In genomic region chr5:181204561-181205401, GRCh38 we compare ENCODE assay signal across 8 cellular contexts. TPM values are rescaled to one million over a fixed set of nuclear protein-coding genes. Genes with fewer than 3 reads are reported as not detected.
DNase-seq lines count a peak whose midpoint lies in the region; ATAC-seq and TF ChIP-seq lines count a peak whose summit lies in the region.

TSS of gene TRIM7 (minus strand) at chr5:181205196. CDS start at chr5:181205110, 86 bp downstream.

- peak; percentile 1 for ATAC-seq in WTC11

- H3K9ac ChIP-seq in GM23248, result peak within 1 kb of the TSS; percentile 16; the same call in 1 of the 2 replicates

- H3K4me2 ChIP-seq in GM23248 (ENCODE audit: unreplicated experiment), result peak within 1 kb of the TSS; percentile 15
- H3K4me2 ChIP-seq in osteoblast (ENCODE audit: insufficient read depth, low read length), result peak within 1 kb of the TSS; percentile 84

- H3K27ac ChIP-seq in GM23248 (no peak within 1 kb of the TSS), osteoblast (ENCODE audit: low read depth, low read length) (no peak within 1 kb of the TSS)

- WGBS in GM23248 (ENCODE audit: low coverage in 1 of 2, low lambda C conversion rate in 2 of 2, missing lambda C conversion rate in 2 of 2), 2 experiments, result 1 to 2% methylated on average over 56 to 60 of the region's 102 CpGs

- peak within 1 kb of the TSS; percentile 77 for H3K4me3 ChIP-seq in GM23248
- peak within 1 kb of the TSS; percentile 67 for H3K4me3 ChIP-seq in fibroblast of villous mesenchyme (ENCODE audit: low read depth, low read length)
- peak within 1 kb of the TSS; percentile 79 for H3K4me3 ChIP-seq in osteoblast (ENCODE audit: insufficient read depth, low read length)

- H3K36me3 Mint-ChIP-seq in WTC11, result peaks cover 6% of the 10 kb centered on the region; the same call in 1 of the 2 replicates

- no peak within 1 kb of the TSS for H3K27ac Mint-ChIP-seq in WTC11

- H3K9me3 ChIP-seq in GM23248 (ENCODE audit: low read depth) (no peaks in the 10 kb centered on the region), osteoblast (ENCODE audit: low read depth, low read length) (no peaks in the 10 kb centered on the region)

- H3K36me3 ChIP-seq in GM23248 (ENCODE audit: low read depth) (no peaks in the 10 kb centered on the region), osteoblast (ENCODE audit: insufficient read depth, low read length) (no peaks in the 10 kb centered on the region)

- no peaks in the 10 kb centered on the region for H3K4me1 ChIP-seq in GM23248 (ENCODE audit: insufficient read depth)
- peaks cover 5% of the 10 kb centered on the region for H3K4me1 ChIP-seq in osteoblast (ENCODE audit: insufficient read depth, low read length)

- H2AFZ ChIP-seq in GM23248 (peak within 1 kb of the TSS; percentile 78), osteoblast (ENCODE audit: low read length) (peak within 1 kb of the TSS; percentile 47)

- H3K27me3 Mint-ChIP-seq in WTC11 (ENCODE audit: low read depth), result peaks cover 75% of the 10 kb centered on the region

- H3K79me2 ChIP-seq in GM23248 (ENCODE audit: insufficient read depth) (no peaks in the 10 kb centered on the region), osteoblast (ENCODE audit: insufficient read depth, low read length) (no peaks in the 10 kb centered on the region)

- H3K4me1 Mint-ChIP-seq in WTC11, result peaks cover 33% of the 10 kb centered on the region

- peaks cover 22% of the 10 kb centered on the region for H3F3A ChIP-seq in GM23248 (ENCODE audit: insufficient read depth)

- H3K9me2 ChIP-seq in GM23248 (ENCODE audit: insufficient read depth), result no peaks in the 10 kb centered on the region

- POLR2A ChIA-PET in WTC11 (lab: Charles Lee), result interaction anchor here (2.3 kb wide), 1 partner anchor 13 kb away, joined by 11 read pairs; no protein-coding TSS in a partner anchor

- CTCF ChIA-PET in WTC11 (lab: Charles Lee), result interaction anchor here (1.0 to 4.6 kb wide), 6 partner anchors 10 to 36 kb away, joined by 3 to 42 read pairs (median 7); partner anchors contain the start of gene TRIM41

- no peak for TF ChIP-seq CTCF in WTC11 (IDR thresholded peaks at IDR 0.05)
- no peak for TF ChIP-seq CTCF in fibroblast of villous mesenchyme (IDR thresholded peaks at IDR 0.05; ENCODE audit: insufficient read depth, low read depth, low read length)
- no peak for TF ChIP-seq CTCF in osteoblast (IDR thresholded peaks at IDR 0.05; ENCODE audit: extremely low read depth, low read depth, low read length)

- H3K4me3 Mint-ChIP-seq in WTC11, result peak within 1 kb of the TSS; percentile 94

- in situ Hi-C loops in GM23248 (cut with MboI), result no loop called here

- no peaks in the 10 kb centered on the region for H3K9me3 Mint-ChIP-seq in WTC11

- peak; percentile 70 for DNase-seq in GM23248
- peak; percentile 55 for DNase-seq in WTC11 (ENCODE audit: low spot score)
- DNase-seq in fibroblast of villous mesenchyme (ENCODE audit: low read depth), result peak; percentile 56
- DNase-seq in osteoblast (ENCODE audit: insufficient read length, low spot score, missing footprints), result peak; percentile 90
- DNase-seq in amygdala (lab: John Stamatoyannopoulos, UW), result no peak
- no peak for DNase-seq in COR-L47 (lab: John Stamatoyannopoulos, UW)
- no peak for DNase-seq in SHP77 treated with DMSO at 0.1 percent for 48 hours (lab: John Stamatoyannopoulos, UW)
- DNase-seq in NCI-H446 (lab: John Stamatoyannopoulos, UW), result no peak

- H3K27me3 ChIP-seq in GM23248 (replicated peaks; ENCODE audit: insufficient read depth) (no peaks in the 10 kb centered on the region), osteoblast (ENCODE audit: insufficient read depth, low read length) (peaks cover 7% of the 10 kb centered on the region)

- H4K20me1 ChIP-seq in GM23248 (ENCODE audit: insufficient read depth) (no peaks in the 10 kb centered on the region), osteoblast (ENCODE audit: insufficient read depth, low read length) (no peaks in the 10 kb centered on the region)

TF ChIP-seq in WTC11, 78 proteins besides CTCF, POLR2A, EP300 and RAD21:
- TF ChIP-seq ZBTB43 (CRISPR knock-in tag; IDR thresholded peaks at IDR 0.05), result 0 out of 2 replicates have a peak, but pooled peaks have one; percentile 6
- peak; percentile 70; the same call in 1 of the 2 replicates for TF ChIP-seq HMGXB4 (CRISPR knock-in tag; IDR thresholded peaks at IDR 0.05)
- TF ChIP-seq PRDM15 (CRISPR knock-in tag; IDR thresholded peaks at IDR 0.05), result peak; percentile 42; the same call in 1 of the 2 replicates
- TF ChIP-seq FOXP4 (CRISPR knock-in tag; IDR thresholded peaks at IDR 0.05), result peak; percentile 1; the same call in 1 of the 2 replicates
- 0 out of 2 replicates have a peak, but pooled peaks have one; percentile 24 for TF ChIP-seq ZNF121 (CRISPR knock-in tag; IDR thresholded peaks at IDR 0.05)
- no peak for TF ChIP-seq ZNF317 (CRISPR knock-in tag; IDR thresholded peaks at IDR 0.05; ENCODE audit: borderline replicate concordance, low read depth)

RNA-seq across cellular contexts. Expression of gene TRIM7, which starts in this region (rescaled TPM):
- 1.4 and 6.8 TPM in 2 replicates for total RNA-seq in GM23248 (2014; rRNA removed; shearing (Covaris generic))
- polyA plus RNA-seq in GM23248 (2016; fragmentation: Nextera tagmentation; extraction: Ambion mirVana), result 2.5 and 3.1 TPM in 2 replicates
- total RNA-seq in WTC11 (2021) (0.64 to 1.4 TPM (median 0.98 TPM) in 3 replicates), fibroblast of villous mesenchyme (2.2 and 2.3 TPM in 2 replicates), osteoblast (0.29 and 0.72 TPM in 2 replicates)

Comparison
In these comparisons a context has a peak if more than half of its experiments do, and no peak if none do; other contexts are left out.
1. Peak in DNase-seq, H3K4me3 ChIP-seq and H3K4me2 ChIP-seq in osteoblast; RNA of the gene not detected or under 1 TPM.
2. DNase-seq: peak in GM23248 (single experiment), WTC11 (single experiment) and fibroblast of villous mesenchyme (single experiment); none in amygdala (0 of 56), COR-L47 (single experiment), SHP77 treated with DMSO at 0.1 percent for 48 hours (single experiment) and NCI-H446 (0 of 2).
3. Peak in every context shown above with its lines, with median percentiles within 50 percentile points of each other: H3K4me3 ChIP-seq.